ENCODE assay signal across 12 cellular contexts in genomic region chr7:143437568-143437967, GRCh38. TPM values are rescaled to one million over a fixed set of nuclear protein-coding genes. Genes with fewer than 3 reads are reported as not detected.
DNase-seq lines count a peak whose midpoint lies in the region; ATAC-seq and TF ChIP-seq lines count a peak whose summit lies in the region.
"Had no signal": no experiment of that assay in that cellular context is flagged by ENCODE, and none has a peak within 500 bp of the region (broad histone marks: within the 10 kb centered on the region; RNA-seq: fewer than 3 reads in every experiment).

No MANE protein-coding gene starts in this region.

- no peak overlapping the region for H3K4me3 ChIP-seq in mucosa of descending colon
- H3K4me3 ChIP-seq: pancreas had no signal

- H3K4me1 ChIP-seq in mucosa of descending colon (ENCODE audit: low read depth), result no peaks in the 10 kb centered on the region
- H3K4me1 ChIP-seq: pancreas had no signal

- no peak overlapping the region for H3K4me3 Mint-ChIP-seq in activated T-helper 2 cell treated with anti-CD3 and anti-CD28 coated beads, Interferon-gamma antibody, Interleukin-2, Interleukin-4, amounts not matched to agents 10 μg/mL and 5 μg/mL and 100 μg/mL, durations not matched to agents 14 hours and 24 hours and 36 hours (ENCODE audit: low read depth)
- H3K4me3 Mint-ChIP-seq: activated CD8-positive, alpha-beta memory T cell treated with anti-CD3 and anti-CD28 coated beads, Interleukin-2, amount 10 ng/mL, durations not matched to agents 7 days and 5 days; brain had no signal

- no peaks in the 10 kb centered on the region for H3K27me3 Mint-ChIP-seq in activated T-helper 2 cell treated with anti-CD3 and anti-CD28 coated beads, Interferon-gamma antibody, Interleukin-2, Interleukin-4, amounts not matched to agents 10 μg/mL and 5 μg/mL and 100 μg/mL, durations not matched to agents 14 hours and 24 hours and 36 hours (ENCODE audit: low read depth)
- H3K27me3 Mint-ChIP-seq: brain had no signal

- H3K36me3 ChIP-seq in mucosa of descending colon (ENCODE audit: low read depth), result no peaks in the 10 kb centered on the region
- H3K36me3 ChIP-seq: pancreas had no signal

- 0 out of 2 replicates have a peak overlapping the region, but pooled peaks have one; percentile 6 for H3K27ac ChIP-seq in RWPE1
- H3K27ac ChIP-seq: pancreas had no signal

- DNase-seq in RWPE1 (ENCODE audit: low spot score) (no peak), mucosa of descending colon (peak in 2 of 3 donors; percentile 34 to 76), DMS79 treated with DMSO at 0.1 percent for 48 hours (lab: John Stamatoyannopoulos, UW) (no peak)
- no peak for DNase-seq in activated T-helper 2 cell treated with anti-CD3 and anti-CD28 coated beads, Interferon-gamma antibody, Interleukin-2, Interleukin-4, amounts not matched to agents 10 μg/mL and 5 μg/mL and 100 μg/mL, durations not matched to agents 14 hours and 24 hours and 36 hours (ENCODE audit: low spot score)
- no peak for DNase-seq in stimulated activated CD4-positive, alpha-beta T cell treated with anti-CD3 and anti-CD28 coated beads, Interleukin-2, amount 100 ng/mL, for 48 hours
- DNase-seq: activated CD8-positive, alpha-beta memory T cell treated with anti-CD3 and anti-CD28 coated beads, Interleukin-2, amount 10 ng/mL, durations not matched to agents 7 days and 5 days; NCI-H1930; pancreas had no signal

- ATAC-seq in GM19043 (IDR thresholded peaks at IDR 0.05; ENCODE audit: low read depth, unreplicated experiment), result peak; percentile 32
- peak; percentile 39 for ATAC-seq in HG02588 (IDR thresholded peaks at IDR 0.05; ENCODE audit: unreplicated experiment)
- peak; percentile 88 for ATAC-seq in mucosa of descending colon
- ATAC-seq: activated CD8-positive, alpha-beta memory T cell treated with anti-CD3 and anti-CD28 coated beads, Interleukin-2, amount 10 ng/mL, durations not matched to agents 7 days and 5 days; pancreas had no signal

- H3K27ac Mint-ChIP-seq in activated T-helper 2 cell treated with anti-CD3 and anti-CD28 coated beads, Interferon-gamma antibody, Interleukin-2, Interleukin-4, amounts not matched to agents 10 μg/mL and 5 μg/mL and 100 μg/mL, durations not matched to agents 14 hours and 24 hours and 36 hours, result no peak overlapping the region
- H3K27ac Mint-ChIP-seq: activated CD8-positive, alpha-beta memory T cell treated with anti-CD3 and anti-CD28 coated beads, Interleukin-2, amount 10 ng/mL, durations not matched to agents 7 days and 5 days had no signal

- CTCF ChIA-PET in RWPE1 (lab: Yijun Ruan, JAX), result no interaction called here

- H3K4me1 Mint-ChIP-seq in activated T-helper 2 cell treated with anti-CD3 and anti-CD28 coated beads, Interferon-gamma antibody, Interleukin-2, Interleukin-4, amounts not matched to agents 10 μg/mL and 5 μg/mL and 100 μg/mL, durations not matched to agents 14 hours and 24 hours and 36 hours (ENCODE audit: low read depth), result peaks cover 9% of the 10 kb centered on the region

- no peaks in the 10 kb centered on the region for H3K9me3 ChIP-seq in mucosa of descending colon
- H3K9me3 ChIP-seq: pancreas had no signal

- H3K9me3 Mint-ChIP-seq in activated T-helper 2 cell treated with anti-CD3 and anti-CD28 coated beads, Interferon-gamma antibody, Interleukin-2, Interleukin-4, amounts not matched to agents 10 μg/mL and 5 μg/mL and 100 μg/mL, durations not matched to agents 14 hours and 24 hours and 36 hours, result no peaks in the 10 kb centered on the region
- H3K9me3 Mint-ChIP-seq: brain had no signal

- TF ChIP-seq CTCF in RWPE1 (conservative IDR thresholded peaks at IDR 0.05; ENCODE audit: low read depth) (no peak), mucosa of descending colon (IDR thresholded peaks at IDR 0.05) (no peak)

- POLR2A ChIA-PET in RWPE1 (lab: Yijun Ruan, JAX; ENCODE audit: low non-redundant PET), result no interaction called here

- intact Hi-C loops in mucosa of descending colon (cut with DNase I, micrococcal nuclease), result no loop called here
- intact Hi-C loops in activated T-helper 2 cell treated with anti-CD3 and anti-CD28 coated beads, Interferon-gamma antibody, Interleukin-2, Interleukin-4, amounts not matched to agents 10 μg/mL and 5 μg/mL and 100 μg/mL, durations not matched to agents 14 hours and 24 hours and 36 hours (cut with micrococcal nuclease), result no loop called here

- no peaks in the 10 kb centered on the region for H3K36me3 Mint-ChIP-seq in activated T-helper 2 cell treated with anti-CD3 and anti-CD28 coated beads, Interferon-gamma antibody, Interleukin-2, Interleukin-4, amounts not matched to agents 10 μg/mL and 5 μg/mL and 100 μg/mL, durations not matched to agents 14 hours and 24 hours and 36 hours (ENCODE audit: low read depth)
- H3K36me3 Mint-ChIP-seq: activated CD8-positive, alpha-beta memory T cell treated with anti-CD3 and anti-CD28 coated beads, Interleukin-2, amount 10 ng/mL, durations not matched to agents 7 days and 5 days; brain had no signal

RNA-seq across cellular contexts. Expression of gene TAS2R60, which starts 5.7 kb away (rescaled TPM):
- total RNA-seq in mucosa of descending colon, result under 1 TPM in 1 of 3 donors, not detected in 2; 0.32 TPM
- not detected in 2 replicates for total RNA-seq in activated T-helper 2 cell treated with anti-CD3 and anti-CD28 coated beads, Interferon-gamma antibody, Interleukin-2, Interleukin-4, amounts not matched to agents 10 μg/mL and 5 μg/mL and 100 μg/mL, durations not matched to agents 14 hours and 24 hours and 36 hours
- total RNA-seq: activated CD8-positive, alpha-beta memory T cell treated with anti-CD3 and anti-CD28 coated beads, Interleukin-2, amount 10 ng/mL, durations not matched to agents 7 days and 5 days; epithelial cell of proximal tubule; pancreas had no signal

RNA-seq across cellular contexts. Expression of gene EPHA1, which starts 28.9 kb away (rescaled TPM):
- total RNA-seq in mucosa of descending colon, result 10 to 100 TPM in 2 of 3 donors, 1 to 10 TPM in 1; 9.1 to 19.6 (median 18.9) TPM
- 0.07 and 0.34 TPM in 2 replicates for total RNA-seq in activated T-helper 2 cell treated with anti-CD3 and anti-CD28 coated beads, Interferon-gamma antibody, Interleukin-2, Interleukin-4, amounts not matched to agents 10 μg/mL and 5 μg/mL and 100 μg/mL, durations not matched to agents 14 hours and 24 hours and 36 hours

RNA-seq across cellular contexts. Expression of gene TAS2R41, which starts 40.1 kb away (rescaled TPM):
- total RNA-seq in mucosa of descending colon, result under 1 TPM in 1 of 3 donors, not detected in 2; 0.34 TPM
- total RNA-seq in activated T-helper 2 cell treated with anti-CD3 and anti-CD28 coated beads, Interferon-gamma antibody, Interleukin-2, Interleukin-4, amounts not matched to agents 10 μg/mL and 5 μg/mL and 100 μg/mL, durations not matched to agents 14 hours and 24 hours and 36 hours, result not detected in 2 replicates
- total RNA-seq: activated CD8-positive, alpha-beta memory T cell treated with anti-CD3 and anti-CD28 coated beads, Interleukin-2, amount 10 ng/mL, durations not matched to agents 7 days and 5 days; epithelial cell of proximal tubule had no signal

RNA-seq across cellular contexts. Expression of gene ZYX, which starts 56.4 kb away (rescaled TPM):
- 100 to 1,000 TPM in 2 of 3 donors, 10 to 100 TPM in 1; 49.0 to 203 (median 109) TPM for total RNA-seq in mucosa of descending colon
- total RNA-seq in activated T-helper 2 cell treated with anti-CD3 and anti-CD28 coated beads, Interferon-gamma antibody, Interleukin-2, Interleukin-4, amounts not matched to agents 10 μg/mL and 5 μg/mL and 100 μg/mL, durations not matched to agents 14 hours and 24 hours and 36 hours, result 114 and 115 TPM in 2 replicates

Comparison
In these comparisons a context has a peak if more than half of its experiments do, and no peak if none do; other contexts are left out.
1. ATAC-seq: peak in every context shown above with its lines; median percentile 88 in mucosa of descending colon; 39 in HG02588; 32 in GM19043.
2. DNase-seq: peak in mucosa of descending colon (2 of 3); none in RWPE1 (single experiment), DMS79 treated with DMSO at 0.1 percent for 48 hours (single experiment), activated T-helper 2 cell treated with anti-CD3 and anti-CD28 coated beads, Interferon-gamma antibody, Interleukin-2, Interleukin-4, amounts not matched to agents 10 μg/mL and 5 μg/mL and 100 μg/mL, durations not matched to agents 14 hours and 24 hours and 36 hours (single experiment) and stimulated activated CD4-positive, alpha-beta T cell treated with anti-CD3 and anti-CD28 coated beads, Interleukin-2, amount 100 ng/mL, for 48 hours (0 of 2).